ENCODE assay signal across 9 cellular contexts in genomic region chr17:17028059-17028877, GRCh38. TPM values are rescaled to one million over a fixed set of nuclear protein-coding genes. Genes with fewer than 3 reads are reported as not detected.
DNase-seq lines count a peak whose midpoint lies in the region; ATAC-seq and TF ChIP-seq lines count a peak whose summit lies in the region.
"Had no signal": no experiment of that assay in that cellular context is flagged by ENCODE, and none has a peak within 500 bp of the region (broad histone marks: within the 10 kb centered on the region; RNA-seq: fewer than 3 reads in every experiment).

No MANE protein-coding gene starts in this region.

- WGBS in right cardiac atrium, result 67% methylated on average over 12 of the region's 12 CpGs

- TF ChIP-seq CTCF in WERI-Rb-1 (IDR thresholded peaks at IDR 0.05; ENCODE audit: low read depth, low read length), result no peak

- H3K4me3 ChIP-seq in WERI-Rb-1 (ENCODE audit: low read depth, low read length), result peak overlapping the region; percentile 4
- no peak overlapping the region for H3K4me3 ChIP-seq in right cardiac atrium (ENCODE audit: low read length)

- DNase-seq in HUDEP-2 (lab: John Stamatoyannopoulos, UW; ENCODE audit: unreplicated experiment in 76 of 76), result peak in 73 of 76 experiments; percentile 41 to 93 (median 81)
- peak; percentile 87 for DNase-seq in WERI-Rb-1
- DNase-seq in right cardiac atrium, result peak; percentile 84 to 89 (median 86)
- no peak for DNase-seq in stimulated activated effector memory CD8-positive, alpha-beta T cell treated with anti-CD3 and anti-CD28 coated beads, Interleukin-12 subunit alpha, Interleukin-12 subunit beta, amount 100 ng/mL, for 72 hours (ENCODE audit: low spot score in 2 of 2)

- H3K9me3 Mint-ChIP-seq in stimulated activated effector memory CD8-positive, alpha-beta T cell treated with anti-CD3 and anti-CD28 coated beads, Interleukin-12 subunit alpha, Interleukin-12 subunit beta, amount 100 ng/mL, for 72 hours, result no peaks in the 10 kb centered on the region

- H3K36me3 ChIP-seq in WERI-Rb-1, result no peaks in the 10 kb centered on the region

- H3K4me1 Mint-ChIP-seq in stimulated activated effector memory CD8-positive, alpha-beta T cell treated with anti-CD3 and anti-CD28 coated beads, Interleukin-12 subunit alpha, Interleukin-12 subunit beta, amount 100 ng/mL, for 72 hours, result no peaks in the 10 kb centered on the region

- no peaks in the 10 kb centered on the region for H3K36me3 Mint-ChIP-seq in stimulated activated effector memory CD8-positive, alpha-beta T cell treated with anti-CD3 and anti-CD28 coated beads, Interleukin-12 subunit alpha, Interleukin-12 subunit beta, amount 100 ng/mL, for 72 hours

- H3K27me3 ChIP-seq in WERI-Rb-1 (ENCODE audit: insufficient read depth, low read depth, severe bottlenecking), result no peaks in the 10 kb centered on the region
- no peaks in the 10 kb centered on the region for H3K27me3 ChIP-seq in right cardiac atrium (ENCODE audit: control insufficient read depth, insufficient read depth)

- intact Hi-C loops in right cardiac atrium (cut with DNase I), result no loop called here

- ATAC-seq in right cardiac atrium, result peak; percentile 80 to 89
- ATAC-seq in stimulated activated effector memory CD8-positive, alpha-beta T cell treated with anti-CD3 and anti-CD28 coated beads, Interleukin-12 subunit alpha, Interleukin-12 subunit beta, amount 100 ng/mL, for 72 hours, result peak; percentile 31
- no peak for ATAC-seq in GM18858 (IDR thresholded peaks at IDR 0.05; ENCODE audit: unreplicated experiment)
- no peak for ATAC-seq in GM21576 (IDR thresholded peaks at IDR 0.05; ENCODE audit: unreplicated experiment)
- ATAC-seq in HG02571 (IDR thresholded peaks at IDR 0.05; ENCODE audit: unreplicated experiment), result no peak
- ATAC-seq in HG02884 (IDR thresholded peaks at IDR 0.05; ENCODE audit: unreplicated experiment), result no peak

- H3K27ac Mint-ChIP-seq in stimulated activated effector memory CD8-positive, alpha-beta T cell treated with anti-CD3 and anti-CD28 coated beads, Interleukin-12 subunit alpha, Interleukin-12 subunit beta, amount 100 ng/mL, for 72 hours, result no peak overlapping the region

- peaks cover 6% of the 10 kb centered on the region for H3K4me1 ChIP-seq in right cardiac atrium (ENCODE audit: control insufficient read depth, insufficient read depth, low read length)

- H3K27ac ChIP-seq in WERI-Rb-1, result peak overlapping the region; percentile 89
- H3K27ac ChIP-seq in right cardiac atrium (ENCODE audit: low read length), result no peak overlapping the region

- no peaks in the 10 kb centered on the region for H3K9me3 ChIP-seq in WERI-Rb-1 (ENCODE audit: severe bottlenecking)
- no peaks in the 10 kb centered on the region for H3K9me3 ChIP-seq in right cardiac atrium (ENCODE audit: control insufficient read depth, low read length)

- no peak overlapping the region for H3K4me3 Mint-ChIP-seq in stimulated activated effector memory CD8-positive, alpha-beta T cell treated with anti-CD3 and anti-CD28 coated beads, Interleukin-12 subunit alpha, Interleukin-12 subunit beta, amount 100 ng/mL, for 72 hours

RNA-seq across cellular contexts. Expression of gene MPRIP, which starts 14.0 kb away (rescaled TPM):
- total RNA-seq in right cardiac atrium, result 100 to 1,000 TPM; 295 to 331 (median 321) TPM
- polyA plus RNA-seq in right cardiac atrium, result 228 TPM

RNA-seq across cellular contexts. Expression of gene TNFRSF13B, which starts 56.4 kb away (rescaled TPM):
- total RNA-seq in right cardiac atrium, result not detected
- polyA plus RNA-seq in right cardiac atrium, result not detected
- total RNA-seq: pulmonary artery endothelial cell had no signal

Comparison
In these comparisons a context has a peak if more than half of its experiments do, and no peak if none do; other contexts are left out.
1. DNase-seq: peak in HUDEP-2 (73 of 76), WERI-Rb-1 (single experiment) and right cardiac atrium (3 of 3); none in stimulated activated effector memory CD8-positive, alpha-beta T cell treated with anti-CD3 and anti-CD28 coated beads, Interleukin-12 subunit alpha, Interleukin-12 subunit beta, amount 100 ng/mL, for 72 hours (0 of 2).
2. ATAC-seq: peak in right cardiac atrium (2 of 2) and stimulated activated effector memory CD8-positive, alpha-beta T cell treated with anti-CD3 and anti-CD28 coated beads, Interleukin-12 subunit alpha, Interleukin-12 subunit beta, amount 100 ng/mL, for 72 hours (single experiment); none in GM18858 (single experiment), GM21576 (single experiment), HG02571 (single experiment) and HG02884 (single experiment).